ENCODE assay signal across 11 cellular contexts in the genomic region with DNA sequence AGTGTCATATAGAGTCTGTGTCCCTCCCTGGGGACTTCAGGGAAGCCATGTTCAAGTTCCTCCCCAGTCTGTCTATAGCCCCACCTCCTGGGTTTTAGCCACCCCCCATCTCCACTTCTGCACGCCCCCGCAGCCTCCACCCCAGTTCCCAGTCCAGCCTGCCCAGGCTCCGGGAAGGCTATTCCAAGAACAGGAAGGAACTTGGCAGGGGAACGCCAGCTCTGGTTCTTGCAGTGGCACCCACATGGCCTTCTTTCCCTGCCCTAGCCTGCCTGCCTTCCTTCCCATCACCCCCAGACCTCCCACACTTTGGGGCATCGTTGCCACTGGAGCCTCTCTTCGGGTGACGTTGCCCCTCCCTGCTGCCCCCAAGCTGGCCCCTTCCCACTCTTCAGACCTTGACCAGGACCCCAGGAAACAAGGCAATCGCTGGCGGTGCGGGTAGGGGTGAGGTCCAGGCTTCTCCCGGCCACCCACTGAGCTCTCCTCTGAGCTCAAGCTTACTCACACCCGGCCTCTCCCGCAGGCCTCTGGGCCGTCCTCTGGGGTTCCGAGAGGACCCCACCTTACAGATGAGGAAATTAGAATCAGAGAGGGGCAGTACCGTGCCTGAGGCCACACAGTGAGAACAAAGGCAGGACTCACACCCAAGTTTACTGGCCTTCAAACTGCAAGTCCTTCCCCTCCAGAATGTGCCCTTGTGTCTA. TPM values are rescaled to one million over a fixed set of nuclear protein-coding genes. Genes with fewer than 3 reads are reported as not detected.
DNase-seq lines count a peak whose midpoint lies in the region; ATAC-seq and TF ChIP-seq lines count a peak whose summit lies in the region.
"Had no signal": no experiment of that assay in that cellular context is flagged by ENCODE, and none has a peak within 500 bp of the region (broad histone marks: within the 10 kb centered on the region; RNA-seq: fewer than 3 reads in every experiment).

No MANE protein-coding gene starts in this region.

- peak overlapping the region; percentile 52 for H3K27ac Mint-ChIP-seq in activated T-helper 2 cell treated with anti-CD3 and anti-CD28 coated beads, Interferon-gamma antibody, Interleukin-2, Interleukin-4, amounts not matched to agents 10 μg/mL and 5 μg/mL and 100 μg/mL, durations not matched to agents 14 hours and 24 hours and 36 hours

- no peaks in the 10 kb centered on the region for H3K27me3 Mint-ChIP-seq in activated T-helper 2 cell treated with anti-CD3 and anti-CD28 coated beads, Interferon-gamma antibody, Interleukin-2, Interleukin-4, amounts not matched to agents 10 μg/mL and 5 μg/mL and 100 μg/mL, durations not matched to agents 14 hours and 24 hours and 36 hours (ENCODE audit: low read depth)

- no peaks in the 10 kb centered on the region for H3K27me3 ChIP-seq in osteoblast (ENCODE audit: insufficient read depth, low read length)

- no peaks in the 10 kb centered on the region for H3K36me3 ChIP-seq in osteoblast (ENCODE audit: insufficient read depth, low read length)
- H3K36me3 ChIP-seq in mucosa of descending colon (ENCODE audit: low read depth), result peaks cover 3% of the 10 kb centered on the region
- H3K36me3 ChIP-seq: neutrophil had no signal

- H3K4me3 Mint-ChIP-seq in activated T-helper 2 cell treated with anti-CD3 and anti-CD28 coated beads, Interferon-gamma antibody, Interleukin-2, Interleukin-4, amounts not matched to agents 10 μg/mL and 5 μg/mL and 100 μg/mL, durations not matched to agents 14 hours and 24 hours and 36 hours (ENCODE audit: low read depth), result no peak overlapping the region

- peak overlapping the region; percentile 78 for H2AFZ ChIP-seq in osteoblast (ENCODE audit: low read length)

- H3K9me3 ChIP-seq in osteoblast (ENCODE audit: low read depth, low read length) (no peaks in the 10 kb centered on the region), mucosa of descending colon (no peaks in the 10 kb centered on the region)
- H3K9me3 ChIP-seq: neutrophil had no signal

- DNase-seq in GM03348 (ENCODE audit: low spot score) (peak; percentile 64), osteoblast (ENCODE audit: insufficient read length, low spot score, missing footprints) (peak; percentile 84), mucosa of descending colon (no peak)
- DNase-seq in activated T-helper 2 cell treated with anti-CD3 and anti-CD28 coated beads, Interferon-gamma antibody, Interleukin-2, Interleukin-4, amounts not matched to agents 10 μg/mL and 5 μg/mL and 100 μg/mL, durations not matched to agents 14 hours and 24 hours and 36 hours (ENCODE audit: low spot score), result no peak
- no peak for DNase-seq in NK-92 treated with Interleukin-12 subunit alpha and Interleukin-12 subunit beta, amount 100 ng/mL, for 24 hours (lab: John Stamatoyannopoulos, UW)
- DNase-seq: foreskin keratinocyte, HCEC 1CT, kidney glomerular epithelial cell, NCI-H524 had no signal

- peaks cover 24% of the 10 kb centered on the region for H3K36me3 Mint-ChIP-seq in activated T-helper 2 cell treated with anti-CD3 and anti-CD28 coated beads, Interferon-gamma antibody, Interleukin-2, Interleukin-4, amounts not matched to agents 10 μg/mL and 5 μg/mL and 100 μg/mL, durations not matched to agents 14 hours and 24 hours and 36 hours (ENCODE audit: low read depth)

- intact Hi-C loops in activated T-helper 2 cell treated with anti-CD3 and anti-CD28 coated beads, Interferon-gamma antibody, Interleukin-2, Interleukin-4, amounts not matched to agents 10 μg/mL and 5 μg/mL and 100 μg/mL, durations not matched to agents 14 hours and 24 hours and 36 hours (cut with micrococcal nuclease), result loop anchor here (5.0 kb wide), 1 partner anchor 193 kb away; the partner anchor contains the start of gene NOL3
- intact Hi-C loops in mucosa of descending colon (cut with DNase I, micrococcal nuclease), result loop anchor here in 1 of 2 donors (10.0 kb wide), 1 partner anchor 206 kb away; the partner anchor contains the start of gene MATCAP1

- peaks cover 59% of the 10 kb centered on the region for H3K4me1 Mint-ChIP-seq in activated T-helper 2 cell treated with anti-CD3 and anti-CD28 coated beads, Interferon-gamma antibody, Interleukin-2, Interleukin-4, amounts not matched to agents 10 μg/mL and 5 μg/mL and 100 μg/mL, durations not matched to agents 14 hours and 24 hours and 36 hours (ENCODE audit: low read depth)

- H3K4me3 ChIP-seq in osteoblast (ENCODE audit: insufficient read depth, low read length), result no peak overlapping the region
- H3K4me3 ChIP-seq in mucosa of descending colon, result no peak overlapping the region

- H4K20me1 ChIP-seq in osteoblast (ENCODE audit: insufficient read depth, low read length), result no peaks in the 10 kb centered on the region

- no peaks in the 10 kb centered on the region for H3K79me2 ChIP-seq in osteoblast (ENCODE audit: insufficient read depth, low read length)

- H3K4me1 ChIP-seq in osteoblast (ENCODE audit: insufficient read depth, low read length) (peaks cover 3% of the 10 kb centered on the region), mucosa of descending colon (ENCODE audit: low read depth) (peaks cover 5% of the 10 kb centered on the region)
- H3K4me1 ChIP-seq: foreskin keratinocyte had no signal

- no peak overlapping the region for H3K27ac ChIP-seq in osteoblast (ENCODE audit: low read depth, low read length)
- H3K27ac ChIP-seq: foreskin keratinocyte, neutrophil had no signal

- H3K4me2 ChIP-seq in osteoblast (ENCODE audit: insufficient read depth, low read length), result no peak overlapping the region

- ATAC-seq in HG03139 (IDR thresholded peaks at IDR 0.05; ENCODE audit: unreplicated experiment) (no peak), mucosa of descending colon (no peak)
- ATAC-seq: foreskin keratinocyte had no signal

- TF ChIP-seq CTCF in osteoblast (IDR thresholded peaks at IDR 0.05; ENCODE audit: extremely low read depth, low read depth, low read length) (no peak), mucosa of descending colon (IDR thresholded peaks at IDR 0.05) (no peak)

- H3K9me3 Mint-ChIP-seq in activated T-helper 2 cell treated with anti-CD3 and anti-CD28 coated beads, Interferon-gamma antibody, Interleukin-2, Interleukin-4, amounts not matched to agents 10 μg/mL and 5 μg/mL and 100 μg/mL, durations not matched to agents 14 hours and 24 hours and 36 hours, result no peaks in the 10 kb centered on the region

RNA-seq across cellular contexts. Expression of gene CES4A, which starts 9.2 kb away (rescaled TPM):
- total RNA-seq in activated T-helper 2 cell treated with anti-CD3 and anti-CD28 coated beads, Interferon-gamma antibody, Interleukin-2, Interleukin-4, amounts not matched to agents 10 μg/mL and 5 μg/mL and 100 μg/mL, durations not matched to agents 14 hours and 24 hours and 36 hours, result 29.8 and 30.1 TPM in 2 replicates
- 1.5 and 1.8 TPM in 2 replicates for total RNA-seq in osteoblast
- 10 to 100 TPM in 1 of 3 donors, 1 to 10 TPM in 2; 6.3 to 10.1 (median 8.3) TPM for total RNA-seq in mucosa of descending colon

RNA-seq across cellular contexts. Expression of gene CES3, which starts 18.1 kb away (rescaled TPM):
- 9.4 and 10.6 TPM in 2 replicates for total RNA-seq in activated T-helper 2 cell treated with anti-CD3 and anti-CD28 coated beads, Interferon-gamma antibody, Interleukin-2, Interleukin-4, amounts not matched to agents 10 μg/mL and 5 μg/mL and 100 μg/mL, durations not matched to agents 14 hours and 24 hours and 36 hours
- total RNA-seq in osteoblast (0.29 TPM in 1 of 2 replicates, not detected in the other), mucosa of descending colon (100 to 1,000 TPM in 2 of 3 donors, 10 to 100 TPM in 1; 86.5 to 264 (median 199) TPM)

RNA-seq across cellular contexts. Expression of gene CES2, which starts 43.8 kb away (rescaled TPM):
- 35.3 and 36.8 TPM in 2 replicates for total RNA-seq in activated T-helper 2 cell treated with anti-CD3 and anti-CD28 coated beads, Interferon-gamma antibody, Interleukin-2, Interleukin-4, amounts not matched to agents 10 μg/mL and 5 μg/mL and 100 μg/mL, durations not matched to agents 14 hours and 24 hours and 36 hours
- total RNA-seq in osteoblast (38.6 and 42.3 TPM in 2 replicates), mucosa of descending colon (100 to 1,000 TPM; 180 to 566 (median 456) TPM)

RNA-seq across cellular contexts. Expression of gene CIAO2B, which starts 45.0 kb away (rescaled TPM):
- total RNA-seq in activated T-helper 2 cell treated with anti-CD3 and anti-CD28 coated beads, Interferon-gamma antibody, Interleukin-2, Interleukin-4, amounts not matched to agents 10 μg/mL and 5 μg/mL and 100 μg/mL, durations not matched to agents 14 hours and 24 hours and 36 hours, result 161 and 165 TPM in 2 replicates
- total RNA-seq in osteoblast, result 90.8 and 97.4 TPM in 2 replicates
- total RNA-seq in mucosa of descending colon, result 10 to 100 TPM; 72.5 to 78.1 (median 76.5) TPM

RNA-seq across cellular contexts. Expression of gene CBFB, which starts 49.8 kb away (rescaled TPM):
- total RNA-seq in activated T-helper 2 cell treated with anti-CD3 and anti-CD28 coated beads, Interferon-gamma antibody, Interleukin-2, Interleukin-4, amounts not matched to agents 10 μg/mL and 5 μg/mL and 100 μg/mL, durations not matched to agents 14 hours and 24 hours and 36 hours, result 156 and 159 TPM in 2 replicates
- 61.3 and 63.0 TPM in 2 replicates for total RNA-seq in osteoblast
- total RNA-seq in mucosa of descending colon, result 10 to 100 TPM; 26.3 to 35.5 (median 26.8) TPM

Comparison
In these comparisons a context has a peak if more than half of its experiments do, and no peak if none do; other contexts are left out.
1. DNase-seq: peak in GM03348 (single experiment) and osteoblast (single experiment); none in activated T-helper 2 cell treated with anti-CD3 and anti-CD28 coated beads, Interferon-gamma antibody, Interleukin-2, Interleukin-4, amounts not matched to agents 10 μg/mL and 5 μg/mL and 100 μg/mL, durations not matched to agents 14 hours and 24 hours and 36 hours (single experiment), NK-92 treated with Interleukin-12 subunit alpha and Interleukin-12 subunit beta, amount 100 ng/mL, for 24 hours (single experiment) and mucosa of descending colon (0 of 3).